8 cellular contexts compared by ENCODE assay signal in the genomic region with DNA sequence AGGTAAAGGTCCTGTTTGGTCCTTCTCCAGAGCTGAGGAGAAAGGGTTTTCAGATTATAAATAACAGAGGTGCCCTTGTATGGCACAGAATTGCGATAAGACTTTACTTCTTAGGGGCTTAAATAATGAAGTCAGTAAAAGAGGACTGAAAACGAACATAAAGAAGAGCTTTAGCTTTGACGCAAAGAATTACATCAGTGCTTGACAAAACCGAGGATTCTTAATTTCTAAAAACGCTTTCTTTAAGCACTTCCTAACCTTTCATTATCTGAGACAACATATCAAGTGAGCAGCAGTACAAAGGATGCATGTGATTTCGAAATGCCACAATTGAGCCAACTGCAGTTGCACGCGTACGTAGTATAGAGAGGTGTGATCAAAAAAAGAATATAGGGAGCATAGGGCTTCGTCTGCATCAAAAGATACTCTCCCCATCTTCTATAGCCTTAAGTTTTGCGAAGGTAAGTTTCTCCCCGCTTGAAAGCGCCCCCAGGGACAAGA. TPM values are rescaled to one million over a fixed set of nuclear protein-coding genes. Genes with fewer than 3 reads are reported as not detected.
DNase-seq lines count a peak whose midpoint lies in the region; ATAC-seq, FAIRE-seq and TF ChIP-seq lines count a peak whose summit lies in the region.

No MANE protein-coding gene starts in this region.

- TF ChIP-seq CTCF in KMS-11 (conservative IDR thresholded peaks at IDR 0.05; ENCODE audit: low read depth, low read length) (no peak), GM12878 (IDR thresholded peaks at IDR 0.05 in 2 of 3, conservative IDR thresholded peaks at IDR 0.05 in 1 of 3; ENCODE audit: control insufficient read depth in 2 of 3, extremely low read depth in 1 of 3, insufficient read depth in 1 of 3, low read depth in 3 of 3, low read length in 3 of 3) (no peak), uterus (IDR thresholded peaks at IDR 0.05) (no peak)

- in situ Hi-C loops in GM12878 (cut with MboI) = loop anchor here (5.0 kb wide), 1 partner anchor 219 kb away; no protein-coding TSS in a partner anchor

- H3K9me3 ChIP-seq in GM12878 (replicated peaks; ENCODE audit: control insufficient read depth, insufficient read depth, low read length) (no peaks in the 10 kb centered on the region; the same call in 2 of the 3 replicates), uterus (no peaks in the 10 kb centered on the region)

- no peak for TF ChIP-seq RAD21 in GM12878 (IDR thresholded peaks at IDR 0.05; ENCODE audit: insufficient read depth, low read depth, low read length)

- no peaks in the 10 kb centered on the region for H3K36me3 Mint-ChIP-seq in memory B cell

- H3K79me2 ChIP-seq in KMS-11 (ENCODE audit: insufficient read depth, low read depth) (peaks cover 41% of the 10 kb centered on the region), GM12878 (ENCODE audit: control insufficient read depth, insufficient read depth, low read length) (peaks cover 42% of the 10 kb centered on the region)

- H3K9ac ChIP-seq in KMS-11 (peak overlapping the region; percentile 94), GM12878 (ENCODE audit: control insufficient read depth, insufficient read depth, low read length) (peak overlapping the region; percentile 82)

- TF ChIP-seq POLR2A in GM12878 (IDR thresholded peaks at IDR 0.05; ENCODE audit: low read depth, low read length) (no peak), uterus (IDR thresholded peaks at IDR 0.05) (no peak)

- H3K4me1 ChIP-seq in KMS-11 (ENCODE audit: low read depth, poor library complexity, severe bottlenecking) = peaks cover 23% of the 10 kb centered on the region
- no peaks in the 10 kb centered on the region; the same call in 1 of the 2 replicates for H3K4me1 ChIP-seq in GM12878 (ENCODE audit: control insufficient read depth, insufficient read depth, low read length)
- no peaks in the 10 kb centered on the region for H3K4me1 ChIP-seq in uterus

- H3K9me3 Mint-ChIP-seq in memory B cell = no peaks in the 10 kb centered on the region

- peak overlapping the region; percentile 89 for H3K4me3 Mint-ChIP-seq in memory B cell

- H3K27me3 Mint-ChIP-seq in memory B cell = no peaks in the 10 kb centered on the region

- peak overlapping the region; percentile 90 for H2AFZ ChIP-seq in KMS-11 (ENCODE audit: low read depth)
- H2AFZ ChIP-seq in GM12878 (ENCODE audit: control insufficient read depth, low read depth, low read length) = peak overlapping the region; percentile 89

- peak overlapping the region; percentile 62 for H3K4me2 ChIP-seq in KMS-11
- peak overlapping the region; percentile 94 for H3K4me2 ChIP-seq in GM12878 (ENCODE audit: control insufficient read depth, insufficient read depth)

- RAD21 ChIA-PET in GM12878 (lab: Charles Lee; ENCODE audit: unreplicated experiment) = interaction anchor here (0.9 to 2.8 kb wide), 6 partner anchors 18 to 219 kb away, joined by 3 to 14 read pairs (median 3); no protein-coding TSS in a partner anchor

- peak overlapping the region; percentile 89 for H3K27ac ChIP-seq in KMS-11
- peak overlapping the region; percentile 98 for H3K27ac ChIP-seq in GM12878 (ENCODE audit: control insufficient read depth, insufficient read depth)
- H3K27ac ChIP-seq in uterus = peak overlapping the region; percentile 96

- intact Hi-C loops in GM12878 (cut with micrococcal nuclease; ENCODE audit: unreplicated experiment) = loop anchor here (5.0 kb wide), 1 partner anchor 264 kb away; no protein-coding TSS in a partner anchor
- intact Hi-C loops in uterus (cut with DNase I; ENCODE audit: low total_unique reads) = no loop called here

- no peaks in the 10 kb centered on the region for H3K27me3 ChIP-seq in KMS-11 (ENCODE audit: insufficient read depth, low read depth)
- no peaks in the 10 kb centered on the region for H3K27me3 ChIP-seq in GM12878 (replicated peaks in 1 of 2; ENCODE audit: control insufficient read depth in 2 of 2, insufficient read depth in 2 of 2, low read length in 1 of 2)
- no peaks in the 10 kb centered on the region for H3K27me3 ChIP-seq in uterus

- 48% methylated on average over 13 of the region's 13 CpGs for WGBS in GM12878 (ENCODE audit: insufficient coverage, insufficient replicate concordance, low lambda C conversion rate, missing lambda C conversion rate)

- H3K36me3 ChIP-seq in KMS-11 (ENCODE audit: insufficient read depth) = peaks cover 3% of the 10 kb centered on the region
- no peaks in the 10 kb centered on the region for H3K36me3 ChIP-seq in GM12878 (ENCODE audit: control insufficient read depth in 2 of 2, insufficient read depth in 2 of 2, low read length in 1 of 2)
- no peaks in the 10 kb centered on the region for H3K36me3 ChIP-seq in uterus

- H3K27ac Mint-ChIP-seq in memory B cell = peak overlapping the region; percentile 96

- CTCF ChIA-PET in GM12878 (lab: Yijun Ruan, JAX) = interaction anchor here (0.7 to 1.7 kb wide), 3 partner anchors 45 to 219 kb away, joined by 3 to 12 read pairs (median 5); no protein-coding TSS in a partner anchor

- peaks cover 23% of the 10 kb centered on the region for H4K20me1 ChIP-seq in KMS-11 (ENCODE audit: insufficient read depth)
- no peaks in the 10 kb centered on the region for H4K20me1 ChIP-seq in GM12878 (ENCODE audit: control insufficient read depth, insufficient read depth)

- no peak; a peak in 1 of 4 replicates for TF ChIP-seq EP300 in GM12878 (IDR thresholded peaks at IDR 0.05; ENCODE audit: borderline replicate concordance in 1 of 2, control insufficient read depth in 1 of 2, low read depth in 2 of 2, low read length in 2 of 2)

- peaks cover 11% of the 10 kb centered on the region for H3K4me1 Mint-ChIP-seq in memory B cell

- no TSS peak for BruUV-seq in GM12878 (replicated peaks; lab: Mats Ljungman, UMichigan)

- SMC1A ChIA-PET in GM12878 (lab: Charles Lee; ENCODE audit: uncharacterized antibody, unreplicated experiment) = interaction anchor here (0.6 to 1.8 kb wide), 8 partner anchors 18 to 218 kb away, joined by 3 to 9 read pairs (median 4); no protein-coding TSS in a partner anchor

- DNase-seq in AG08395 (ENCODE audit: low spot score) (peak; percentile 3), GM12878 (ENCODE audit: low read depth, low spot score) (no peak), memory B cell (ENCODE audit: low spot score in 2 of 2) (no peak), uterus (no peak), dermis blood vessel endothelial cell (no peak), SK-N-DZ (ENCODE audit: low spot score) (no peak)

- no peak overlapping the region for H3K4me3 ChIP-seq in KMS-11 (IDR thresholded peaks at IDR 0.05; ENCODE audit: insufficient read depth, low read depth, low read length)
- peak overlapping the region; percentile 54 for H3K4me3 ChIP-seq in GM12878
- H3K4me3 ChIP-seq in uterus = peak overlapping the region; percentile 67 to 76

- FAIRE-seq in GM12878 (lab: Jason Lieb, UNC) = no peak

- no peak for ATAC-seq in GM12878
- ATAC-seq in memory B cell (ENCODE audit: low read depth) = no peak
- no peak for ATAC-seq in GM21515 (IDR thresholded peaks at IDR 0.05; ENCODE audit: unreplicated experiment)

- POLR2A ChIA-PET in GM12878 (lab: Charles Lee) = interaction anchor here (0.7 kb wide), 1 partner anchor 67 kb away, joined by 3 read pairs; no protein-coding TSS in a partner anchor

TF ChIP-seq in GM12878, 131 proteins besides CTCF, POLR2A, EP300 and RAD21:
- TF ChIP-seq MTA3 (IDR thresholded peaks at IDR 0.05; ENCODE audit: borderline replicate concordance, low read length) (0 out of 2 replicates have a peak, but pooled peaks have one; percentile 66), SREBF1 (IDR thresholded peaks at IDR 0.05; ENCODE audit: low read length) (no peak), YBX1 (IDR thresholded peaks at IDR 0.05) (no peak)
- TF ChIP-seq, protein P1, sequence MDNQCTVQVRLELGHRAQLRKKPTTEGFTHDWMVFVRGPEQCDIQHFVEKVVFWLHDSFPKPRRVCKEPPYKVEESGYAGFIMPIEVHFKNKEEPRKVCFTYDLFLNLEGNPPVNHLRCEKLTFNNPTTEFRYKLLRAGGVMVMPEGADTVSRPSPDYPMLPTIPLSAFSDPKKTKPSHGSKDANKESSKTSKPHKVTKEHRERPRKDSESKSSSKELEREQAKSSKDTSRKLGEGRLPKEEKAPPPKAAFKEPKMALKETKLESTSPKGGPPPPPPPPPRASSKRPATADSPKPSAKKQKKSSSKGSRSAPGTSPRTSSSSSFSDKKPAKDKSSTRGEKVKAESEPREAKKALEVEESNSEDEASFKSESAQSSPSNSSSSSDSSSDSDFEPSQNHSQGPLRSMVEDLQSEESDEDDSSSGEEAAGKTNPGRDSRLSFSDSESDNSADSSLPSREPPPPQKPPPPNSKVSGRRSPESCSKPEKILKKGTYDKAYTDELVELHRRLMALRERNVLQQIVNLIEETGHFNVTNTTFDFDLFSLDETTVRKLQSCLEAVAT (IDR thresholded peaks at IDR 0.05) = peak; percentile 95
TF ChIP-seq in GM12878: peak in this region for 2.

RNA-seq across cellular contexts. Expression of a gene that starts 0.8 kb away (rescaled TPM):
- 33.9 and 34.0 TPM in 2 replicates for total RNA-seq in GM12878 (2013; cell fraction: nucleolus; rRNA removed)
- total RNA-seq in GM12878 (2014; rRNA removed) = 14.0 and 18.3 TPM in 2 replicates
- total RNA-seq in GM12878 (2014; rRNA removed; fragmentation: Illumina TruSeq; extraction: Trizol) = 9.4 and 12.0 TPM in 2 replicates
- 67.4 and 70.1 TPM in 2 replicates for total RNA-seq in GM12878 (2021)
- 36.6 TPM for polyA plus RNA-seq in GM12878 (2011; ENCODE audit: low read depth)
- 25.4 and 32.3 TPM in 2 replicates for polyA plus RNA-seq in GM12878 (2011; rRNA removed)
- 7.8 and 20.7 TPM in 2 replicates for polyA plus RNA-seq in GM12878 (2011; cell fraction: cytosol; rRNA removed)
- polyA plus RNA-seq in GM12878 (2011; cell fraction: nucleus; rRNA removed) = 19.5 and 20.0 TPM in 2 replicates
- polyA plus RNA-seq in GM12878 (2012) = 46.3 and 55.4 TPM in 2 replicates
- polyA plus RNA-seq in GM12878 (2014; fragmentation: Illumina TruSeq; extraction: Trizol) = 79.3 and 104 TPM in 2 replicates
- not detected for polyA plus RNA-seq in GM12878 (2014; fragmentation: Nextera tagmentation; extraction: Ambion mirVana)
- polyA plus RNA-seq in GM12878 (2014; rRNA removed) = 8.5 and 10.5 TPM in 2 replicates
- polyA plus RNA-seq in GM12878 (2016; fragmentation: Nextera tagmentation; extraction: Ambion mirVana) = 100 to 1,000 TPM; 171 to 190 TPM
- polyA minus RNA-seq in GM12878 (2011; rRNA and poly(A)+ RNA removed) = 19.1 and 31.9 TPM in 2 replicates
- polyA minus RNA-seq in GM12878 (2011; cell fraction: cytosol; rRNA and poly(A)+ RNA removed) = 25.9 and 30.9 TPM in 2 replicates
- polyA minus RNA-seq in GM12878 (2011; cell fraction: nucleus; rRNA and poly(A)+ RNA removed) = 38.3 and 65.9 TPM in 2 replicates
- 10 to 100 TPM; 19.0 to 35.3 (median 25.8) TPM for total RNA-seq in uterus
- 27.9 and 73.0 TPM in 2 replicates for total RNA-seq in dermis blood vessel endothelial cell
- polyA plus RNA-seq in SK-N-DZ (2014; cell fraction: cytosol; rRNA removed) = 18.0 and 24.4 TPM in 2 replicates
- polyA plus RNA-seq in SK-N-DZ (2014; cell fraction: nucleus; rRNA removed) = 14.3 and 36.3 TPM in 2 replicates
